1 cellular context compared by ENCODE assay signal in genomic region chr19:33780746-33781145, GRCh38.
TF ChIP-seq lines count a peak whose summit lies in the region.

No MANE protein-coding gene starts in this region.

TF ChIP-seq in H1, 55 proteins besides CTCF, POLR2A, EP300 and RAD21:
- TF ChIP-seq MAFK (IDR thresholded peaks at IDR 0.05; ENCODE audit: low read depth, low read length) (no peak), SIN3A (conservative IDR thresholded peaks at IDR 0.05 in 1 of 2, IDR thresholded peaks at IDR 0.05 in 1 of 2; ENCODE audit: low read depth in 1 of 2, low read length in 2 of 2) (no peak), POU5F1 (IDR thresholded peaks at IDR 0.05; ENCODE audit: low read depth, low read length) (no peak), GTF2F1 (IDR thresholded peaks at IDR 0.05; ENCODE audit: borderline replicate concordance, low read depth, low read length) (no peak), CHD2 (IDR thresholded peaks at IDR 0.05; ENCODE audit: low read length) (no peak), SP4 (IDR thresholded peaks at IDR 0.05; ENCODE audit: low read length) (no peak), CBX5 (IDR thresholded peaks at IDR 0.05; ENCODE audit: low read depth, low read length) (no peak), SRF (IDR thresholded peaks at IDR 0.05; ENCODE audit: low read depth, low read length) (no peak), FOSL1 (IDR thresholded peaks at IDR 0.05; ENCODE audit: insufficient read depth, low read depth, low read length) (no peak), CREB1 (IDR thresholded peaks at IDR 0.05) (no peak)
